ENCODE assay signal across 8 cellular contexts in the genomic region with DNA sequence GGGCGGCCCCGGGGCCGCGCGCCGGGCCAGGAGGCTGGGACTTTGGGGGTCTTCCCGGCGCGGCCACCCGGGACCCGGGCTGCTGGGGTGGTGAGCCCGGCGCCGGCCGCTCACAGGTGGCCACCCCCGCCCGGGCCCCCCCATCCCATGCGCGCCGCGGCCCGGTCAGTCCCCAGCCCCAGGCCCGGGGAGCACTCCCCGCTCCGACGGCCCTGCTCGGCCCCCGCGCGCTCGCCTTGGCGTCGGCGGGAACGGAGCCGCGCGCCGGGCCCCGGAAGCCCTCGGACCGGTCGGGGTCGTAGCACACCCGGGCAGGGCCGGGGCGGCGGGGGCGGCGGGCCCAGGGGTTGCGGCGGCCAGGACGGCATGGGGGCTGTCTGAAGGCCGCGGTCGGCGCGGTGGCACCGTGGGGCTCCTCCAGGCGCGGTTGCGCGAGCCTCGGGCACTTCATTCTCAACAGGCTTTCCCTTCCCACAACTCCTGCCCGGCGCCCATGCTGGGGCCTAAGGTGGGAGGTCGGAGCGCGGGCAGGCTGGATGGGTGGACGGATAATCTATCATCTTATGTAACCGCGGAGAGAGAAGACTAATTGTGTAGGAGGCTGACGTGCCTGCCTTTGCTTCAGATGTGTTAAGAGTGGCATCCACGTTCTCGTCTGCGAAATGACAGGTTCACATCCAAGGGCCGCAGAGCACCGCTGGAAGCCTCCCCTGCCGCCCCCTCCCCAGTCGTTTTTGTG. TPM values are rescaled to one million over a fixed set of nuclear protein-coding genes. Genes with fewer than 3 reads are reported as not detected.
DNase-seq lines count a peak whose midpoint lies in the region; ATAC-seq and TF ChIP-seq lines count a peak whose summit lies in the region.

No MANE protein-coding gene starts in this region.

- BruUV-seq in Calu3 (replicated peaks; lab: Mats Ljungman, UMichigan), result TSS peak; percentile 69

- H3K27ac Mint-ChIP-seq in Calu3 (ENCODE audit: unreplicated experiment) (peak overlapping the region; percentile 91), glutamatergic neuron (ENCODE audit: unreplicated experiment) (peak overlapping the region; percentile 88)
- H3K27ac Mint-ChIP-seq in activated CD8-positive, alpha-beta T cell treated with anti-CD3 and anti-CD28 coated beads for 36 hours, result peak overlapping the region; percentile 22

- POLR2A ChIA-PET in HEK293 (lab: Yijun Ruan, JAX), result interaction anchor here (0.6 to 3.9 kb wide), 17 partner anchors 8 to 325 kb away, joined by 3 to 23 read pairs (median 5); a partner anchor contains a TSS
- POLR2A ChIA-PET in activated CD8-positive, alpha-beta T cell treated with anti-CD3 and anti-CD28 coated beads for 36 hours (lab: Charles Lee), result interaction anchor here (1.0 kb wide), 3 partner anchors 14 to 59 kb away, joined by 3 to 4 read pairs (median 4); no protein-coding TSS in a partner anchor

- DNase-seq in Calu3, result peak; percentile 20
- DNase-seq in activated CD8-positive, alpha-beta T cell treated with anti-CD3 and anti-CD28 coated beads for 36 hours, result peak; percentile 24
- DNase-seq in glutamatergic neuron, result no peak
- no peak for DNase-seq in retinal pigment epithelial cell (ENCODE audit: low read depth)
- DNase-seq in G401 (ENCODE audit: low spot score), result no peak
- no peak for DNase-seq in sciatic nerve (ENCODE audit: low spot score)

- intact Hi-C loops in Calu3 (cut with micrococcal nuclease; ENCODE audit: unreplicated experiment), result no loop called here
- intact Hi-C loops in activated CD8-positive, alpha-beta T cell treated with anti-CD3 and anti-CD28 coated beads for 36 hours (cut with micrococcal nuclease), result no loop called here
- intact Hi-C loops in sciatic nerve (cut with DNase I), result no loop called here

- in situ Hi-C loops in G401 (cut with HindIII; ENCODE audit: low sequenced_read_pairs), result no loop called here

- ATAC-seq in activated CD8-positive, alpha-beta T cell treated with anti-CD3 and anti-CD28 coated beads for 36 hours, result peak; percentile 4
- ATAC-seq in HG02588 (IDR thresholded peaks at IDR 0.05; ENCODE audit: unreplicated experiment), result no peak
- ATAC-seq in sciatic nerve, result no peak

- H3K9me3 ChIP-seq in HEK293 (ENCODE audit: control insufficient read depth, insufficient read depth, low read depth, low read length), result no peaks in the 10 kb centered on the region

- TF ChIP-seq CTCF in Calu3 (IDR thresholded peaks at IDR 0.05; ENCODE audit: unreplicated experiment) (no peak), HEK293 (tag by site-specific recombination; IDR thresholded peaks at IDR 0.05) (no peak), glutamatergic neuron (IDR thresholded peaks at IDR 0.05; ENCODE audit: partially characterized antibody, unreplicated experiment) (no peak), retinal pigment epithelial cell (conservative IDR thresholded peaks at IDR 0.05; ENCODE audit: low read depth, low read length) (no peak)
- no peak for TF ChIP-seq CTCF in activated CD8-positive, alpha-beta T cell treated with anti-CD3 and anti-CD28 coated beads for 36 hours (IDR thresholded peaks at IDR 0.05)

- H3K4me3 Mint-ChIP-seq in Calu3 (ENCODE audit: low read depth, unreplicated experiment), result peak overlapping the region; percentile 75
- peak overlapping the region; percentile 78 for H3K4me3 Mint-ChIP-seq in activated CD8-positive, alpha-beta T cell treated with anti-CD3 and anti-CD28 coated beads for 36 hours
- peak overlapping the region; percentile 93 for H3K4me3 Mint-ChIP-seq in glutamatergic neuron (ENCODE audit: unreplicated experiment)

- peaks cover 53% of the 10 kb centered on the region for H3K4me1 Mint-ChIP-seq in Calu3 (ENCODE audit: low read depth, unreplicated experiment)
- peaks cover 9% of the 10 kb centered on the region for H3K4me1 Mint-ChIP-seq in activated CD8-positive, alpha-beta T cell treated with anti-CD3 and anti-CD28 coated beads for 36 hours (ENCODE audit: low read depth)
- H3K4me1 Mint-ChIP-seq in glutamatergic neuron (ENCODE audit: low read depth, unreplicated experiment), result peaks cover 44% of the 10 kb centered on the region

- CTCF ChIA-PET in Calu3 (lab: Charles Lee) (interaction anchor here (2.8 kb wide), 1 partner anchor 47 kb away, joined by 7 read pairs; no protein-coding TSS in a partner anchor), HEK293 (lab: Yijun Ruan, JAX) (interaction anchor here (0.6 to 4.3 kb wide), 5 partner anchors 12 to 67 kb away, joined by 4 to 24 read pairs (median 8); no protein-coding TSS in a partner anchor)
- CTCF ChIA-PET in activated CD8-positive, alpha-beta T cell treated with anti-CD3 and anti-CD28 coated beads for 36 hours (lab: Charles Lee), result interaction anchor here (2.6 to 3.2 kb wide), 2 partner anchors 12 to 67 kb away, joined by 9 to 10 read pairs; no protein-coding TSS in a partner anchor

- H3K27me3 Mint-ChIP-seq in Calu3 (ENCODE audit: unreplicated experiment) (no peaks in the 10 kb centered on the region), glutamatergic neuron (ENCODE audit: unreplicated experiment) (peaks cover 23% of the 10 kb centered on the region)
- peaks cover 8% of the 10 kb centered on the region for H3K27me3 Mint-ChIP-seq in activated CD8-positive, alpha-beta T cell treated with anti-CD3 and anti-CD28 coated beads for 36 hours

- no peaks in the 10 kb centered on the region for H3K9me3 Mint-ChIP-seq in Calu3 (ENCODE audit: low read depth, unreplicated experiment)
- H3K9me3 Mint-ChIP-seq in activated CD8-positive, alpha-beta T cell treated with anti-CD3 and anti-CD28 coated beads for 36 hours, result no peaks in the 10 kb centered on the region
- H3K9me3 Mint-ChIP-seq in glutamatergic neuron (ENCODE audit: unreplicated experiment), result peaks cover 21% of the 10 kb centered on the region

- peaks cover 0 to 39% of the 10 kb centered on the region in 2 experiments; a peak in 1 of 3 replicates for H3K36me3 ChIP-seq in HEK293 (ENCODE audit: control insufficient read depth in 2 of 2, insufficient read depth in 1 of 2, low read length in 2 of 2)

- peak overlapping the region; percentile 58; the same call in 1 of the 2 replicates for H3K27ac ChIP-seq in HEK293 (ENCODE audit: extremely low read depth, low read depth, low read length)

- H3K36me3 Mint-ChIP-seq in Calu3 (ENCODE audit: insufficient read depth, unreplicated experiment), result peaks cover 73% of the 10 kb centered on the region
- no peaks in the 10 kb centered on the region for H3K36me3 Mint-ChIP-seq in activated CD8-positive, alpha-beta T cell treated with anti-CD3 and anti-CD28 coated beads for 36 hours (ENCODE audit: low read depth)
- no peaks in the 10 kb centered on the region for H3K36me3 Mint-ChIP-seq in glutamatergic neuron (ENCODE audit: unreplicated experiment)

- H3K4me3 ChIP-seq in HEK293 (ENCODE audit: low read depth, low read length) (peak overlapping the region; percentile 75), retinal pigment epithelial cell (ENCODE audit: low read length) (peak overlapping the region; percentile 87)

- H3K4me1 ChIP-seq in HEK293 (ENCODE audit: control insufficient read depth, insufficient read depth, low read length), result peaks cover 9% of the 10 kb centered on the region

TF ChIP-seq in HEK293, 187 proteins besides CTCF, POLR2A, EP300 and RAD21 (continues in another document):
- TF ChIP-seq, protein P1, sequence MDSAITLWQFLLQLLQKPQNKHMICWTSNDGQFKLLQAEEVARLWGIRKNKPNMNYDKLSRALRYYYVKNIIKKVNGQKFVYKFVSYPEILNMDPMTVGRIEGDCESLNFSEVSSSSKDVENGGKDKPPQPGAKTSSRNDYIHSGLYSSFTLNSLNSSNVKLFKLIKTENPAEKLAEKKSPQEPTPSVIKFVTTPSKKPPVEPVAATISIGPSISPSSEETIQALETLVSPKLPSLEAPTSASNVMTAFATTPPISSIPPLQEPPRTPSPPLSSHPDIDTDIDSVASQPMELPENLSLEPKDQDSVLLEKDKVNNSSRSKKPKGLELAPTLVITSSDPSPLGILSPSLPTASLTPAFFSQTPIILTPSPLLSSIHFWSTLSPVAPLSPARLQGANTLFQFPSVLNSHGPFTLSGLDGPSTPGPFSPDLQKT (IDR thresholded peaks at IDR 0.05; ENCODE audit: borderline replicate concordance, low read depth, low read length), result no peak
- TF ChIP-seq GLI4 (tag by site-specific recombination; IDR thresholded peaks at IDR 0.05), result no peak
- no peak for TF ChIP-seq ZNF621 (tag by site-specific recombination; IDR thresholded peaks at IDR 0.05)
- no peak for TF ChIP-seq ZNF629 (tag by site-specific recombination; IDR thresholded peaks at IDR 0.05)
- no peak for TF ChIP-seq ZNF350 (tag by site-specific recombination; IDR thresholded peaks at IDR 0.05)
- TF ChIP-seq ZNF596 (tag by site-specific recombination; IDR thresholded peaks at IDR 0.05), result no peak
- peak; percentile 50; the same call in 1 of the 2 replicates for TF ChIP-seq ZEB2 (tag by site-specific recombination; IDR thresholded peaks at IDR 0.05)
- no peak for TF ChIP-seq ZNF701 (tag by site-specific recombination; IDR thresholded peaks at IDR 0.05)
- no peak for TF ChIP-seq ZBTB8A (tag by site-specific recombination; IDR thresholded peaks at IDR 0.05)
- TF ChIP-seq ZFP3 (tag by site-specific recombination; IDR thresholded peaks at IDR 0.05; ENCODE audit: low read depth), result no peak
- no peak for TF ChIP-seq ZNF510 (tag by site-specific recombination; IDR thresholded peaks at IDR 0.05; ENCODE audit: insufficient replicate concordance)
- TF ChIP-seq, protein P2, sequence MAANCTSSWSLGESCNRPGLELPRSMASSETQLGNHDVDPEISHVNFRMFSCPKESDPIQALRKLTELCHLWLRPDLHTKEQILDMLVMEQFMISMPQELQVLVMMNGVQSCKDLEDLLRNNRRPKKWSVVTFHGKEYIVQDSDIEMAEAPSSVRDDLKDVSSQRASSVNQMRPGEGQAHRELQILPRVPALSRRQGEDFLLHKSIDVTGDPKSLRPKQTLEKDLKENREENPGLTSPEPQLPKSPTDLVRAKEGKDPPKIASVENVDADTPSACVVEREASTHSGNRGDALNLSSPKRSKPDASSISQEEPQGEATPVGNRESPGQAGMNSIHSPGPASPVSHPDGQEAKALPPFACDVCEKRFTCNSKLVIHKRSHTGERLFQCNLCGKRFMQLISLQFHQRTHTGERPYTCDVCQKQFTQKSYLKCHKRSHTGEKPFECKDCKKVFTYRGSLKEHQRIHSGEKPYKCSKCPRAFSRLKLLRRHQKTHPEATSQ (tag by site-specific recombination; IDR thresholded peaks at IDR 0.05), result no peak
- TF ChIP-seq ZNF514 (tag by site-specific recombination; IDR thresholded peaks at IDR 0.05), result no peak

RNA-seq across cellular contexts. Expression of a gene that starts 0.6 kb away (rescaled TPM):
- total RNA-seq in Calu3 (2022) (58.0 and 58.8 TPM in 2 replicates), glutamatergic neuron (ENCODE audit: unreplicated experiment) (252 TPM), sciatic nerve (50.9 TPM)
- 1 to 10 TPM; 5.9 to 6.3 TPM for total RNA-seq in activated CD8-positive, alpha-beta T cell treated with anti-CD3 and anti-CD28 coated beads for 36 hours
- 16.1 and 21.1 TPM in 2 replicates for total RNA-seq in G401 (2014; rRNA removed; shearing (Covaris generic))

RNA-seq across cellular contexts. Expression of a gene that starts 43.9 kb away (rescaled TPM):
- total RNA-seq in Calu3 (2022), result 25.5 and 27.9 TPM in 2 replicates
- total RNA-seq in activated CD8-positive, alpha-beta T cell treated with anti-CD3 and anti-CD28 coated beads for 36 hours, result 10 to 100 TPM; 13.9 to 16.7 TPM
- total RNA-seq in glutamatergic neuron (ENCODE audit: unreplicated experiment), result 24.3 TPM
- 51.8 and 65.5 TPM in 2 replicates for total RNA-seq in G401 (2014; rRNA removed; shearing (Covaris generic))
- 26.8 TPM for total RNA-seq in sciatic nerve

Comparison
In these comparisons a context has a peak if more than half of its experiments do, and no peak if none do; other contexts are left out.
1. DNase-seq: peak in Calu3 (single experiment) and activated CD8-positive, alpha-beta T cell treated with anti-CD3 and anti-CD28 coated beads for 36 hours (single experiment); none in glutamatergic neuron (single experiment), retinal pigment epithelial cell (single experiment), G401 (single experiment) and sciatic nerve (single experiment).
2. H3K27ac Mint-ChIP-seq: peak in every context shown above with its lines; median percentile 91 in Calu3; 88 in glutamatergic neuron; 22 in activated CD8-positive, alpha-beta T cell treated with anti-CD3 and anti-CD28 coated beads for 36 hours.
3. Peak in every context shown above with its lines, with median percentiles within 50 percentile points of each other: H3K4me3 Mint-ChIP-seq.